In the genomic region with DNA sequence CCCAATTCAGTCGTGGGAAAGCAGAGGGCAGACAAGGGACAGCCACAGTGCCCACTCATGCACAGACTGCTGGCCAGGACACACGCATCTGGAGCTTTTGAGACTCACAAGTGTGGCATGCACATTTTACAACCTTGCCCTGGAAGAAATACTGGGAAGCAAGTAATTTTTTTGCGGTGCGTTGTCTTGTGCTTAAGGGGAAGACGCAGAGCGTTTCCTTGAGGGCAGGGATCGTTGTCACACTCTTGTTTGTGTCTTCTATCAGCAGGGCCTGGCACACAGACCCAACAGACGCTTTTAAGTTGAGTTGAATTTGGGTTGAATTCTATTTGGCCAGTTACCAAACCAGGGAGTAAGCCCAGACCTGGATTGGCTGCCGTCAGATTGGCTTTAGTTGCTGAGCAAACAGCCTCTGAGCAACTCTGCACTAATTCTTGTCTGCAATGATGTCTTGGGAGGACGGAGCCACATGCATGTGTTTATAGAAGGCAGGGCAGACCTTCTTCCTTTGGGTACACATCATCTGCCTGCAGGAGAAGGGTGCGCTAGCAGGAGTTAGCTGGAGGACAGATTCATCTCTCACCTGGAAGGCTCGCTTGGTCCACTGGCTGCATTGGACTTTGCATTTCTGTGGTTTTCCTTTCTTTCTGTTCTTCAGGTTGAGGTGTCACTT, we compare ENCODE assay signal across 26 cellular contexts. TPM values are rescaled to one million over a fixed set of nuclear protein-coding genes. Genes with fewer than 3 reads are reported as not detected.
A peak's percentile ranks its signal among the peaks of the same experiment; 100 is the strongest.
DNase-seq lines count a peak whose midpoint lies in the region; ATAC-seq and TF ChIP-seq lines count a peak whose summit lies in the region.
"Had no signal": no experiment of that assay in that cellular context is flagged by ENCODE, and none has a peak within 500 bp of the region (broad histone marks: within the 10 kb centered on the region; RNA-seq: fewer than 3 reads in every experiment).

No MANE protein-coding gene starts in this region.

- ATAC-seq in activated T-helper 17 cell treated with anti-CD3 and anti-CD28 coated beads, Interleukin-2, amount 50 U/mL, for 72 hours (replicated peaks): no peak
- no peak for ATAC-seq in lung (ENCODE audit: insufficient read depth, low FRiP score)
- ATAC-seq in GM21515 (IDR thresholded peaks at IDR 0.05; ENCODE audit: unreplicated experiment): no peak
- ATAC-seq: gastrocnemius medialis; naive thymus-derived CD8-positive, alpha-beta T cell had no signal

- peak; percentile 43 to 56 for DNase-seq in T47D (ENCODE audit: low read depth in 1 of 2, low spot score in 1 of 2)
- no peak for DNase-seq in mammary epithelial cell
- peak; percentile 26 for DNase-seq in lung (ENCODE audit: low spot score)
- no peak for DNase-seq in DMS53 (lab: John Stamatoyannopoulos, UW)
- no peak for DNase-seq in NCI-H128 (lab: John Stamatoyannopoulos, UW; ENCODE audit: unreplicated experiment)
- DNase-seq: activated CD4-positive, CD25-positive, alpha-beta regulatory T cell; brain microvascular endothelial cell; cortex of kidney; gastrocnemius medialis; GOT3; KBM-7; mesendoderm; naive thymus-derived CD8-positive, alpha-beta T cell; NCI-H1930; NCI-H446 treated with DMSO at 0.1 percent for 48 hours; posterior cingulate gyrus; RPMI8226; small intestine; stimulated activated CD4-positive, alpha-beta T cell treated with anti-CD3 and anti-CD28 coated beads, Interleukin-4, amount 100 ng/mL, for 4 hours; T-helper 9 cell had no signal

- H2AFZ ChIP-seq in mammary epithelial cell (ENCODE audit: low read depth, low read length): no peak overlapping the region

- H3K4me3 Mint-ChIP-seq in activated T-helper 17 cell treated with anti-CD3 and anti-CD28 coated beads, Interleukin-2, amount 50 U/mL, for 72 hours: peak overlapping the region; percentile 26
- H3K4me3 Mint-ChIP-seq: activated naive CD8-positive, alpha-beta T cell; naive thymus-derived CD8-positive, alpha-beta T cell had no signal

- intact Hi-C loops in mammary epithelial cell (cut with micrococcal nuclease): no loop called here

- no peak overlapping the region for H3K4me2 ChIP-seq in mammary epithelial cell (ENCODE audit: insufficient read depth, low read depth, low read length)

- no peaks in the 10 kb centered on the region for H3K27me3 Mint-ChIP-seq in activated T-helper 17 cell treated with anti-CD3 and anti-CD28 coated beads, Interleukin-2, amount 50 U/mL, for 72 hours
- H3K27me3 Mint-ChIP-seq: activated naive CD8-positive, alpha-beta T cell had no signal

- no peaks in the 10 kb centered on the region for H3K9me3 ChIP-seq in mammary epithelial cell (replicated peaks; ENCODE audit: insufficient read depth, low read length)
- no peaks in the 10 kb centered on the region for H3K9me3 ChIP-seq in lung (ENCODE audit: control insufficient read depth in 2 of 2, insufficient read depth in 1 of 2, low read length in 1 of 2)
- H3K9me3 ChIP-seq: gastrocnemius medialis had no signal

- H3K4me3 ChIP-seq in mammary epithelial cell (replicated peaks in 1 of 3; ENCODE audit: insufficient read depth in 1 of 3, low read depth in 2 of 3, low read length in 3 of 3): no peak overlapping the region
- H3K4me3 ChIP-seq in lung: no peak overlapping the region
- H3K4me3 ChIP-seq: gastrocnemius medialis had no signal

- dilution Hi-C loops in mammary epithelial cell (cut with HindIII; ENCODE audit: low sequenced_read_pairs): no loop called here

- H3K4me1 ChIP-seq in mammary epithelial cell (ENCODE audit: insufficient read depth, low read length) (no peaks in the 10 kb centered on the region), lung (ENCODE audit: control insufficient read depth in 2 of 2, insufficient read depth in 2 of 2, low read length in 2 of 2) (no peaks in the 10 kb centered on the region)
- H3K4me1 ChIP-seq: gastrocnemius medialis had no signal

- no peak for TF ChIP-seq CTCF in mammary epithelial cell (conservative IDR thresholded peaks at IDR 0.05 in 1 of 2, IDR thresholded peaks at IDR 0.05 in 1 of 2; ENCODE audit: extremely low read depth in 1 of 2, insufficient read depth in 1 of 2, low read depth in 1 of 2, low read length in 2 of 2)
- TF ChIP-seq CTCF in lung (IDR thresholded peaks at IDR 0.05; ENCODE audit: control extremely low read depth, extremely low read depth): no peak

- H3K4me1 Mint-ChIP-seq in activated T-helper 17 cell treated with anti-CD3 and anti-CD28 coated beads, Interleukin-2, amount 50 U/mL, for 72 hours: peaks cover 57% of the 10 kb centered on the region

- H3K36me3 ChIP-seq in mammary epithelial cell (ENCODE audit: insufficient read depth, low read length): no peaks in the 10 kb centered on the region
- no peaks in the 10 kb centered on the region for H3K36me3 ChIP-seq in lung (ENCODE audit: control insufficient read depth in 2 of 2, insufficient read depth in 2 of 2, low read length in 2 of 2)
- H3K36me3 ChIP-seq: brain microvascular endothelial cell, gastrocnemius medialis had no signal

- H3K27me3 ChIP-seq in mammary epithelial cell (ENCODE audit: insufficient read depth, low read length) (peaks cover 2% of the 10 kb centered on the region), lung (ENCODE audit: control insufficient read depth, insufficient read depth) (no peaks in the 10 kb centered on the region)
- H3K27me3 ChIP-seq: brain microvascular endothelial cell, gastrocnemius medialis had no signal

- H3K27ac ChIP-seq in mammary epithelial cell (ENCODE audit: insufficient read depth, low read depth, low read length): no peak overlapping the region
- no peak overlapping the region for H3K27ac ChIP-seq in lung (ENCODE audit: low read depth in 1 of 2, low read length in 1 of 2)
- H3K27ac ChIP-seq: brain microvascular endothelial cell, gastrocnemius medialis had no signal

- H3K79me2 ChIP-seq in mammary epithelial cell (ENCODE audit: insufficient read depth, low read length): no peaks in the 10 kb centered on the region

- peak overlapping the region; percentile 99 for H3K27ac Mint-ChIP-seq in activated T-helper 17 cell treated with anti-CD3 and anti-CD28 coated beads, Interleukin-2, amount 50 U/mL, for 72 hours
- H3K27ac Mint-ChIP-seq: activated naive CD8-positive, alpha-beta T cell; naive thymus-derived CD8-positive, alpha-beta T cell had no signal

- H3K36me3 Mint-ChIP-seq in activated T-helper 17 cell treated with anti-CD3 and anti-CD28 coated beads, Interleukin-2, amount 50 U/mL, for 72 hours (ENCODE audit: low read depth): peaks cover 100% of the 10 kb centered on the region
- H3K36me3 Mint-ChIP-seq: naive thymus-derived CD8-positive, alpha-beta T cell had no signal

- in situ Hi-C loops in T47D (cut with HindIII; ENCODE audit: low pct_unique_long_range_greater_than_20kb, low sequenced_read_pairs): no loop called here
- in situ Hi-C loops in mammary epithelial cell (cut with MboI; ENCODE audit: low sequenced_read_pairs in 2 of 2): no loop called here

- no TSS peak for BruUV-seq in mammary epithelial cell (replicated peaks; lab: Mats Ljungman, UMichigan)

- H3K9ac ChIP-seq in mammary epithelial cell (ENCODE audit: insufficient read depth, low read length): no peak overlapping the region

- peaks cover 5% of the 10 kb centered on the region for H3K9me3 Mint-ChIP-seq in activated T-helper 17 cell treated with anti-CD3 and anti-CD28 coated beads, Interleukin-2, amount 50 U/mL, for 72 hours
- H3K9me3 Mint-ChIP-seq: naive thymus-derived CD8-positive, alpha-beta T cell had no signal

- no peaks in the 10 kb centered on the region for H4K20me1 ChIP-seq in mammary epithelial cell (ENCODE audit: insufficient read depth, low read length)

- 67% methylated on average over 9 of the region's 12 CpGs for WGBS in mammary epithelial cell (ENCODE audit: low coverage, missing lambda C conversion rate)
- 77 to 80% methylated on average over 12 of the region's 12 CpGs for WGBS in lung, 2 donors

- CTCF ChIA-PET in mammary epithelial cell (lab: Charles Lee; ENCODE audit: low non-redundant PET): no interaction called here

RNA-seq across cellular contexts. Expression of a gene that starts 38.4 kb away (rescaled TPM):
- total RNA-seq in mammary epithelial cell (not detected), lung (1 to 10 TPM; 1.2 to 5.7 TPM)
- polyA plus RNA-seq in mammary epithelial cell (not detected), lung (10 to 100 TPM in 1 of 2 donors, under 1 TPM in 1; 0.24 to 10.3 TPM)
- polyA minus RNA-seq in mammary epithelial cell: not detected
- 1,000 to 10,000 TPM; 1,342 to 1,348 TPM for total RNA-seq in activated T-helper 17 cell treated with anti-CD3 and anti-CD28 coated beads, Interleukin-2, amount 50 U/mL, for 72 hours
- total RNA-seq: Daoy, endothelial cell of umbilical vein, kidney epithelial cell had no signal
- polyA plus RNA-seq: endothelial cell of umbilical vein had no signal

RNA-seq across cellular contexts. Expression of a gene that starts 46.5 kb away (rescaled TPM):
- 1 to 10 TPM; 1.8 to 2.2 TPM for total RNA-seq in mammary epithelial cell
- 2.6 TPM for polyA plus RNA-seq in mammary epithelial cell
- 1.3 TPM for polyA minus RNA-seq in mammary epithelial cell
- total RNA-seq in activated T-helper 17 cell treated with anti-CD3 and anti-CD28 coated beads, Interleukin-2, amount 50 U/mL, for 72 hours: 10 to 100 TPM; 25.5 to 28.2 TPM
- total RNA-seq in lung: 10 to 100 TPM; 13.2 to 40.0 TPM
- 10 to 100 TPM; 25.5 to 67.7 TPM for polyA plus RNA-seq in lung

Comparison
In these comparisons a context has a peak if more than half of its experiments do, and no peak if none do; other contexts are left out.
1. DNase-seq: peak in T47D (2 of 2) and lung (single experiment); none in mammary epithelial cell (single experiment), DMS53 (single experiment) and NCI-H128 (single experiment).
2. RNA of a gene that starts 38.4 kb away (total RNA-seq): 1,342 to 1,348 TPM in activated T-helper 17 cell treated with anti-CD3 and anti-CD28 coated beads, Interleukin-2, amount 50 U/mL, for 72 hours; 1.2 to 5.7 TPM in lung and not detected in mammary epithelial cell; every median in the first group is over 100 times any median in the second.
3. RNA of a gene that starts 46.5 kb away (total RNA-seq): 13.2 to 40.0 TPM in lung and 25.5 to 28.2 TPM in activated T-helper 17 cell treated with anti-CD3 and anti-CD28 coated beads, Interleukin-2, amount 50 U/mL, for 72 hours; 1.8 to 2.2 TPM in mammary epithelial cell; every median in the first group is over 4 times any median in the second.